31 cellular contexts compared by ENCODE assay signal in the genomic region with DNA sequence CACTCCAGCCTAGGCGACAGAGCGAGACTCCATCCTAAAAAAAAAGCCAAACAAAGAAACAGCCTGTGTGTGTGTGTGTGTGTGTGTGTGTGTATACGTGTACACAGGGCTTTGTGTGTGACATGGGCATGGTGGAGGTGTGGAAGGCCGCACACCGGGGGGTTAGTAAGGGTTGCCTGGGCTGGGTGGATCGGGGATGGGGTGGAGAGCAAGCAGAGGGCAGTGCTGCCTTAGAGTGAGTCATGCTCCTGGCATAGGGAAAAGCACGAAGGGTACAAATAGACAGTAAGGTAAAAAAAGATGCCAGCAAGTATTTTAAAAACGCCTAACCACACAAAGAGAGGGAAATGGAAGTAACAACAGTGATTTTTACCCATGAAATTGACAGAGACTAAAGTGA. TPM values are rescaled to one million over a fixed set of nuclear protein-coding genes. Genes with fewer than 3 reads are reported as not detected.
DNase-seq lines count a peak whose midpoint lies in the region; ATAC-seq and TF ChIP-seq lines count a peak whose summit lies in the region.
"Had no signal": no experiment of that assay in that cellular context is flagged by ENCODE, and none has a peak within 500 bp of the region (broad histone marks: within the 10 kb centered on the region; RNA-seq: fewer than 3 reads in every experiment).

No MANE protein-coding gene starts in this region.

- POLR2A ChIA-PET in activated naive CD8-positive, alpha-beta T cell treated with anti-CD3 and anti-CD28 coated beads, Interleukin-2, amount 10 ng/mL, durations not matched to agents 7 days and 5 days (lab: Charles Lee), result no interaction called here

- peaks cover 56% of the 10 kb centered on the region for H3K36me3 Mint-ChIP-seq in activated naive CD8-positive, alpha-beta T cell treated with anti-CD3 and anti-CD28 coated beads, Interleukin-2, amount 10 ng/mL, durations not matched to agents 7 days and 5 days
- peaks cover 42% of the 10 kb centered on the region for H3K36me3 Mint-ChIP-seq in activated naive CD8-positive, alpha-beta T cell treated with anti-CD3 and anti-CD28 coated beads, Interleukin-2, amount 50 U/mL, for 24 hours (ENCODE audit: low read depth)
- H3K36me3 Mint-ChIP-seq in glutamatergic neuron (ENCODE audit: unreplicated experiment), result no peaks in the 10 kb centered on the region

- H3K9me3 Mint-ChIP-seq in activated naive CD8-positive, alpha-beta T cell treated with anti-CD3 and anti-CD28 coated beads, Interleukin-2, amount 10 ng/mL, durations not matched to agents 7 days and 5 days, result no peaks in the 10 kb centered on the region
- H3K9me3 Mint-ChIP-seq in activated naive CD8-positive, alpha-beta T cell treated with anti-CD3 and anti-CD28 coated beads, Interleukin-2, amount 50 U/mL, for 24 hours, result no peaks in the 10 kb centered on the region
- no peaks in the 10 kb centered on the region for H3K9me3 Mint-ChIP-seq in glutamatergic neuron (ENCODE audit: unreplicated experiment)
- H3K9me3 Mint-ChIP-seq: memory B cell had no signal

- no peaks in the 10 kb centered on the region for H3K27me3 ChIP-seq in MG63
- H3K27me3 ChIP-seq: adrenal gland; BLaER1 treated with 17β-estradiol and CSF1 and Interleukin-3, amounts not matched to agents 10 nM and 100 nM had no signal

- H3K4me3 ChIP-seq in MG63, result no peak overlapping the region
- H3K4me3 ChIP-seq in coronary artery, result no peak overlapping the region
- H3K4me3 ChIP-seq: adrenal gland; BLaER1 treated with 17β-estradiol and CSF1 and Interleukin-3, amounts not matched to agents 10 nM and 100 nM; HAP-1; thoracic aorta had no signal

- ATAC-seq in activated naive CD8-positive, alpha-beta T cell treated with anti-CD3 and anti-CD28 coated beads, Interleukin-2, amount 10 ng/mL, durations not matched to agents 7 days and 5 days (ENCODE audit: low read depth), result no peak
- ATAC-seq in activated naive CD8-positive, alpha-beta T cell treated with anti-CD3 and anti-CD28 coated beads, Interleukin-2, amount 50 U/mL, for 24 hours, result no peak
- ATAC-seq in left ventricle myocardium superior, result peak; percentile 81
- ATAC-seq in GM18519 (IDR thresholded peaks at IDR 0.05; ENCODE audit: low FRiP score, unreplicated experiment), result no peak
- ATAC-seq: HepG2 had no signal

- no peak for DNase-seq in activated naive CD8-positive, alpha-beta T cell treated with anti-CD3 and anti-CD28 coated beads, Interleukin-2, amount 10 ng/mL, durations not matched to agents 7 days and 5 days
- DNase-seq in activated naive CD8-positive, alpha-beta T cell treated with anti-CD3 and anti-CD28 coated beads, Interleukin-2, amount 50 U/mL, for 24 hours, result no peak
- DNase-seq in MG63 (peak; percentile 52), left ventricle myocardium superior (no peak), posterior vena cava (ENCODE audit: low spot score) (peak; percentile 46), coronary artery (ENCODE audit: low spot score) (no peak), glutamatergic neuron (no peak)
- DNase-seq: activated CD4-positive, alpha-beta T cell treated with anti-CD3 and anti-CD28 coated beads, Interleukin-2, amount 50 U/mL, for 1 hour; activated effector memory CD4-positive, alpha-beta T cell treated with Interleukin-2 at 50 U/mL for 16 hours; adrenal gland; caudate nucleus; EL; NCI-H1092 treated with DMSO at 0.1 percent for 48 hours; NCI-H2029; NCI-H2227 treated with DMSO at 0.1 percent for 48 hours; NCI-H69; SK-N-SH; stimulated activated CD4-positive, alpha-beta T cell treated with anti-CD3 and anti-CD28 coated beads, Interleukin-12 subunit alpha, Interleukin-12 subunit beta, amount 100 ng/mL, for 4 hours; stimulated activated CD4-positive, alpha-beta T cell treated with anti-CD3 and anti-CD28 coated beads, Interleukin-4, amount 100 ng/mL, for 4 hours; stimulated activated naive CD4-positive, alpha-beta T cell treated with Interleukin-2 at 50 U/mL for 16 hours; WERI-Rb-1 had no signal

- H3K27ac Mint-ChIP-seq in activated naive CD8-positive, alpha-beta T cell treated with anti-CD3 and anti-CD28 coated beads, Interleukin-2, amount 10 ng/mL, durations not matched to agents 7 days and 5 days, result peak overlapping the region; percentile 17
- no peak overlapping the region for H3K27ac Mint-ChIP-seq in activated naive CD8-positive, alpha-beta T cell treated with anti-CD3 and anti-CD28 coated beads, Interleukin-2, amount 50 U/mL, for 24 hours
- H3K27ac Mint-ChIP-seq in glutamatergic neuron (ENCODE audit: unreplicated experiment), result no peak overlapping the region
- H3K27ac Mint-ChIP-seq: memory B cell had no signal

- H3K4me3 Mint-ChIP-seq in activated naive CD8-positive, alpha-beta T cell treated with anti-CD3 and anti-CD28 coated beads, Interleukin-2, amount 10 ng/mL, durations not matched to agents 7 days and 5 days, result no peak overlapping the region
- no peak overlapping the region for H3K4me3 Mint-ChIP-seq in activated naive CD8-positive, alpha-beta T cell treated with anti-CD3 and anti-CD28 coated beads, Interleukin-2, amount 50 U/mL, for 24 hours
- H3K4me3 Mint-ChIP-seq in glutamatergic neuron (ENCODE audit: unreplicated experiment), result no peak overlapping the region
- H3K4me3 Mint-ChIP-seq: memory B cell had no signal

- TF ChIP-seq CTCF in coronary artery (IDR thresholded peaks at IDR 0.05) (no peak), glutamatergic neuron (IDR thresholded peaks at IDR 0.05; ENCODE audit: partially characterized antibody, unreplicated experiment) (no peak)

- no peak overlapping the region for H3K27ac ChIP-seq in coronary artery
- H3K27ac ChIP-seq: adrenal gland; BLaER1 treated with 17β-estradiol and CSF1 and Interleukin-3, amounts not matched to agents 10 nM and 100 nM; thoracic aorta; WERI-Rb-1 had no signal

- intact Hi-C loops in left ventricle myocardium superior (cut with micrococcal nuclease) (no loop called here), posterior vena cava (cut with DNase I) (no loop called here)

- H3K4me1 Mint-ChIP-seq in activated naive CD8-positive, alpha-beta T cell treated with anti-CD3 and anti-CD28 coated beads, Interleukin-2, amount 10 ng/mL, durations not matched to agents 7 days and 5 days, result peaks cover 44% of the 10 kb centered on the region
- peaks cover 55% of the 10 kb centered on the region for H3K4me1 Mint-ChIP-seq in activated naive CD8-positive, alpha-beta T cell treated with anti-CD3 and anti-CD28 coated beads, Interleukin-2, amount 50 U/mL, for 24 hours
- H3K4me1 Mint-ChIP-seq in glutamatergic neuron (ENCODE audit: low read depth, unreplicated experiment), result peaks cover 6% of the 10 kb centered on the region

- peaks cover 59% of the 10 kb centered on the region for H3K36me3 ChIP-seq in MG63

- no peaks in the 10 kb centered on the region for H3K9me3 ChIP-seq in MG63
- H3K9me3 ChIP-seq: adrenal gland; BLaER1 treated with 17β-estradiol and CSF1 and Interleukin-3, amounts not matched to agents 10 nM and 100 nM; HAP-1; SK-N-SH; thoracic aorta had no signal

- peaks cover 2% of the 10 kb centered on the region for H3K27me3 Mint-ChIP-seq in activated naive CD8-positive, alpha-beta T cell treated with anti-CD3 and anti-CD28 coated beads, Interleukin-2, amount 10 ng/mL, durations not matched to agents 7 days and 5 days
- no peaks in the 10 kb centered on the region for H3K27me3 Mint-ChIP-seq in activated naive CD8-positive, alpha-beta T cell treated with anti-CD3 and anti-CD28 coated beads, Interleukin-2, amount 50 U/mL, for 24 hours
- H3K27me3 Mint-ChIP-seq in glutamatergic neuron (ENCODE audit: unreplicated experiment), result no peaks in the 10 kb centered on the region
- H3K27me3 Mint-ChIP-seq: memory B cell had no signal

RNA-seq across cellular contexts. Expression of a gene that starts 6.2 kb away (rescaled TPM):
- 100 to 1,000 TPM; 153 to 157 TPM for total RNA-seq in activated naive CD8-positive, alpha-beta T cell treated with anti-CD3 and anti-CD28 coated beads, Interleukin-2, amount 10 ng/mL, durations not matched to agents 7 days and 5 days
- total RNA-seq in MG63 (2014; rRNA removed; shearing (Covaris generic); ENCODE audit: low replicate concordance), result 92.3 and 139 TPM in 2 replicates
- 56.8 TPM for total RNA-seq in left ventricle myocardium superior
- 10 to 100 TPM; 91.3 to 93.0 TPM for total RNA-seq in posterior vena cava
- total RNA-seq in glutamatergic neuron (ENCODE audit: unreplicated experiment), result 124 TPM

RNA-seq across cellular contexts. Expression of a gene that starts 36.8 kb away (rescaled TPM):
- 10 to 100 TPM; 15.8 to 16.3 TPM for total RNA-seq in activated naive CD8-positive, alpha-beta T cell treated with anti-CD3 and anti-CD28 coated beads, Interleukin-2, amount 10 ng/mL, durations not matched to agents 7 days and 5 days
- not detected in 2 replicates for total RNA-seq in MG63 (2014; rRNA removed; shearing (Covaris generic); ENCODE audit: low replicate concordance)
- total RNA-seq in left ventricle myocardium superior (3.5 TPM), posterior vena cava (1 to 10 TPM; 2.0 to 4.2 TPM), glutamatergic neuron (ENCODE audit: unreplicated experiment) (not detected)
- total RNA-seq: dermis microvascular lymphatic vessel endothelial cell, endothelial cell of umbilical vein, glomerular endothelial cell, HepG2, myocyte had no signal

Comparison
In these comparisons a context has a peak if more than half of its experiments do, and no peak if none do; other contexts are left out.
1. DNase-seq: peak in MG63 (single experiment) and posterior vena cava (single experiment); none in activated naive CD8-positive, alpha-beta T cell treated with anti-CD3 and anti-CD28 coated beads, Interleukin-2, amount 10 ng/mL, durations not matched to agents 7 days and 5 days (single experiment), activated naive CD8-positive, alpha-beta T cell treated with anti-CD3 and anti-CD28 coated beads, Interleukin-2, amount 50 U/mL, for 24 hours (single experiment), left ventricle myocardium superior (single experiment), coronary artery (single experiment) and glutamatergic neuron (single experiment).